In the genomic region with DNA sequence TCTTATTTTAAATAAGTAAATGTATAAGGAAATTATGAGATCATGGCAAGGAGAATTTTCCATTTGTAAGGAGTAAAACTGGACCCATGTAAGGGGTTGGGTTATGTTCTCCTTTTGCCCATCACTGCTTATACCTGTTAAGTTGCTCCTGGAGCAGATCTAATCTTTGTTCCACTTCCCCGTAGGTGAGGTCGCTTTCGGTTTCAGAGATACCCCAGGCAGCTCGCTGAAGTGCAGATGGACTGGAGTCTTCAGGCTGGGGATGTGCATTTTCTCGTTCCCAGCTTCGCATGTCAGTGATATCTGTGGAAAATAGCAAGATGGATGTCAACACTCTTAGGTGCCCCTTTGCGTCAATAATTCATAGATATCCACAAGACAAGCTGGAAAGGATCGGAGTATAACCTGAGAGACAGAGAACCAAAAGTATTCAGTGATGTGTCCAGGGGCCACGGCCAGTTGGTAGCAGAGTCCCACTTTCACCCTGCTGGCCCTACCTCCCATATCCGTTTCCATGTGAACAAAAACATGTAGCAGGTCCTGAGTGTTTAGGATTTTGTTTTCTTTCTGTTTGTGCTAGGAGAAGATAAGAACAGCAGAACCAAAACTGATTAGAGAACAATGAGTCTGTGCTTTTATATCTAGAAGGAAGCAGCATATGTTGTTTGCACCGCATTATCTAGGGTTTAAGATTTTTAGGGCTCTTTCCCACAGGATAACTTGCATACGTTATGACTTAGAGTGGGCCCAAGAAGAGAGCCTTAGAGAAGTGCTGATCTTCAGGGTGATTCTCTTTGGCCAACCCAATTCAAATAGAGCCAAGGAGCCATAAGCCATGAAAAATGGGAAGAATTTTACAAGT, we compare ENCODE assay signal across 13 cellular contexts. TPM values are rescaled to one million over a fixed set of nuclear protein-coding genes. Genes with fewer than 3 reads are reported as not detected.
DNase-seq lines count a peak whose midpoint lies in the region; ATAC-seq and TF ChIP-seq lines count a peak whose summit lies in the region.
"Had no signal": no experiment of that assay in that cellular context is flagged by ENCODE, and none has a peak within 500 bp of the region (broad histone marks: within the 10 kb centered on the region; RNA-seq: fewer than 3 reads in every experiment).

No MANE protein-coding gene starts in this region.

- DNase-seq in natural killer cell (no peak), islet precursor cell (no peak), NCI-H2107 (lab: John Stamatoyannopoulos, UW) (no peak), NCI-H345 (lab: John Stamatoyannopoulos, UW) (no peak)
- DNase-seq in natural killer cell treated with Interleukin-12 subunit alpha and Interleukin-12 subunit beta and Interleukin-15 and Interleukin-18, amount 100 ng/mL, for 72 hours (ENCODE audit: low spot score) = no peak
- no peak for DNase-seq in activated CD4-positive, alpha-beta memory T cell treated with anti-CD3 and anti-CD28 coated beads for 36 hours
- DNase-seq: BE2C, MV-4-11, NCI-H748 treated with DMSO at 0.1 percent for 48 hours, SW 1271 had no signal

- intact Hi-C loops in natural killer cell (cut with micrococcal nuclease) = no loop called here
- intact Hi-C loops in activated CD4-positive, alpha-beta memory T cell treated with anti-CD3 and anti-CD28 coated beads for 36 hours (cut with micrococcal nuclease) = no loop called here

- H3K4me3 Mint-ChIP-seq in natural killer cell = peak overlapping the region; percentile 49
- H3K4me3 Mint-ChIP-seq in natural killer cell treated with Interleukin-12 subunit alpha and Interleukin-12 subunit beta and Interleukin-15 and Interleukin-18, amount 100 ng/mL, for 72 hours = no peak overlapping the region
- no peak overlapping the region for H3K4me3 Mint-ChIP-seq in activated CD4-positive, alpha-beta memory T cell treated with anti-CD3 and anti-CD28 coated beads for 36 hours

- H3K9me3 Mint-ChIP-seq in natural killer cell = no peaks in the 10 kb centered on the region
- no peaks in the 10 kb centered on the region for H3K9me3 Mint-ChIP-seq in natural killer cell treated with Interleukin-12 subunit alpha and Interleukin-12 subunit beta and Interleukin-15 and Interleukin-18, amount 100 ng/mL, for 72 hours
- H3K9me3 Mint-ChIP-seq in activated CD4-positive, alpha-beta memory T cell treated with anti-CD3 and anti-CD28 coated beads for 36 hours = no peaks in the 10 kb centered on the region

- no peaks in the 10 kb centered on the region for H3K4me1 Mint-ChIP-seq in natural killer cell
- H3K4me1 Mint-ChIP-seq in natural killer cell treated with Interleukin-12 subunit alpha and Interleukin-12 subunit beta and Interleukin-15 and Interleukin-18, amount 100 ng/mL, for 72 hours (ENCODE audit: low read depth in 2 of 2) = peaks cover 0 to 4% of the 10 kb centered on the region in 2 donors
- H3K4me1 Mint-ChIP-seq in activated CD4-positive, alpha-beta memory T cell treated with anti-CD3 and anti-CD28 coated beads for 36 hours (ENCODE audit: low read depth) = no peaks in the 10 kb centered on the region

- H3K36me3 Mint-ChIP-seq in natural killer cell = no peaks in the 10 kb centered on the region
- H3K36me3 Mint-ChIP-seq in natural killer cell treated with Interleukin-12 subunit alpha and Interleukin-12 subunit beta and Interleukin-15 and Interleukin-18, amount 100 ng/mL, for 72 hours = no peaks in the 10 kb centered on the region
- no peaks in the 10 kb centered on the region for H3K36me3 Mint-ChIP-seq in activated CD4-positive, alpha-beta memory T cell treated with anti-CD3 and anti-CD28 coated beads for 36 hours

- CTCF ChIA-PET in activated CD4-positive, alpha-beta memory T cell treated with anti-CD3 and anti-CD28 coated beads for 36 hours (lab: Charles Lee) = no interaction called here

- H3K4me3 ChIP-seq in WI38 (ENCODE audit: low read depth, low read length) = peak overlapping the region; percentile 33
- H3K4me3 ChIP-seq: tibial nerve had no signal

- no peak overlapping the region for H3K27ac Mint-ChIP-seq in natural killer cell
- H3K27ac Mint-ChIP-seq in natural killer cell treated with Interleukin-12 subunit alpha and Interleukin-12 subunit beta and Interleukin-15 and Interleukin-18, amount 100 ng/mL, for 72 hours = no peak overlapping the region
- H3K27ac Mint-ChIP-seq in activated CD4-positive, alpha-beta memory T cell treated with anti-CD3 and anti-CD28 coated beads for 36 hours = no peak overlapping the region

- TF ChIP-seq CTCF in natural killer cell (IDR thresholded peaks at IDR 0.05) (no peak), WI38 (IDR thresholded peaks at IDR 0.05; ENCODE audit: low read depth, low read length) (no peak)

- ATAC-seq in natural killer cell (no peak), HG02852 (IDR thresholded peaks at IDR 0.05; ENCODE audit: unreplicated experiment) (peak; percentile 77)
- no peak for ATAC-seq in natural killer cell treated with Interleukin-12 subunit alpha and Interleukin-12 subunit beta and Interleukin-15 and Interleukin-18, amount 100 ng/mL, for 72 hours

- peaks cover 5 to 22% of the 10 kb centered on the region in 2 donors for H3K27me3 Mint-ChIP-seq in natural killer cell (ENCODE audit: low read depth in 2 of 2)
- H3K27me3 Mint-ChIP-seq in natural killer cell treated with Interleukin-12 subunit alpha and Interleukin-12 subunit beta and Interleukin-15 and Interleukin-18, amount 100 ng/mL, for 72 hours = peaks cover 6 to 31% of the 10 kb centered on the region in 2 donors
- peaks cover 12% of the 10 kb centered on the region for H3K27me3 Mint-ChIP-seq in activated CD4-positive, alpha-beta memory T cell treated with anti-CD3 and anti-CD28 coated beads for 36 hours

- POLR2A ChIA-PET in activated CD4-positive, alpha-beta memory T cell treated with anti-CD3 and anti-CD28 coated beads for 36 hours (lab: Charles Lee) = no interaction called here

RNA-seq across cellular contexts. Expression of gene GCA, which starts 36.0 kb away (rescaled TPM):
- total RNA-seq in natural killer cell = 1 to 10 TPM; 5.5 to 9.7 (median 6.6) TPM
- total RNA-seq in natural killer cell treated with Interleukin-12 subunit alpha and Interleukin-12 subunit beta and Interleukin-15 and Interleukin-18, amount 100 ng/mL, for 72 hours = 1 to 10 TPM; 3.4 to 5.8 TPM
- 10 to 100 TPM; 30.5 to 32.1 TPM for total RNA-seq in activated CD4-positive, alpha-beta memory T cell treated with anti-CD3 and anti-CD28 coated beads for 36 hours
